ENCODE assay signal across 9 cellular contexts in the genomic region with DNA sequence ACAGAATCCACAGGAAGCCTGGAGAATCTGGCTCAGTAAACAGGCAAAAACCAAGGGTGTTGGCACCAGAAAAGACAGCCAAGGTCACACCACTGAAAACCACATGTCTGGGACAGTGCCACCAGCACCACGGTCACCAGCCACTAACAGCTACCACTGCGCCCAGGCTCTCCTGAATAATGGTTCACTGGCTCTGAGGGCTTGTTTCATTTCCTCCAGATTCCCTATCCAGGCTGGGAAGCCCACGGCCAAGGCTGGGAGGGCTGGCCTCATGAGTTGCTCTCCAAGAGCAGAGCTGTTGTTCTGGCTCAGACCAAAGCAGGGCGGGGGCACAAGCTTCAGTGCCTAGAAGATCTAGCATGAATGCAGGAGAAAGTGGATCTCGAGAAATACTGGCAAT. TPM values are rescaled to one million over a fixed set of nuclear protein-coding genes. Genes with fewer than 3 reads are reported as not detected.
DNase-seq lines count a peak whose midpoint lies in the region; ATAC-seq, FAIRE-seq and TF ChIP-seq lines count a peak whose summit lies in the region.
"Had no signal": no experiment of that assay in that cellular context is flagged by ENCODE, and none has a peak within 500 bp of the region (broad histone marks: within the 10 kb centered on the region; RNA-seq: fewer than 3 reads in every experiment).

No MANE protein-coding gene starts in this region.

- 3 to 4% methylated on average over 5 of the region's 5 CpGs for WGBS in GM23248 (ENCODE audit: low coverage in 1 of 2, low lambda C conversion rate in 2 of 2, missing lambda C conversion rate in 2 of 2), 2 experiments

- FAIRE-seq in RCC 7860 (lab: Jason Lieb, UNC): peak; percentile 71
- FAIRE-seq: TTC549 had no signal

- no peak overlapping the region for H3K9ac ChIP-seq in GM23248

- no peak for ATAC-seq in HG02870 (IDR thresholded peaks at IDR 0.05; ENCODE audit: unreplicated experiment)

- H4K20me1 ChIP-seq in GM23248 (ENCODE audit: insufficient read depth): no peaks in the 10 kb centered on the region

- DNase-seq in GM23248 (peak; percentile 67), RCC 7860 (ENCODE audit: low spot score) (peak; percentile 55), glutamatergic neuron (peak; percentile 37), retina (peak; percentile 36), T-helper 1 cell (no peak), NCI-H128 (lab: John Stamatoyannopoulos, UW; ENCODE audit: unreplicated experiment) (no peak)
- DNase-seq in stimulated activated naive CD4-positive, alpha-beta T cell treated with Interleukin-2 at 50 U/mL for 16 hours (lab: John Stamatoyannopoulos, UW): no peak

- no peaks in the 10 kb centered on the region for H3K79me2 ChIP-seq in GM23248 (ENCODE audit: insufficient read depth)

- peaks cover 53% of the 10 kb centered on the region for H3K4me1 Mint-ChIP-seq in glutamatergic neuron (ENCODE audit: low read depth, unreplicated experiment)

- peak overlapping the region; percentile 94 for H3K27ac Mint-ChIP-seq in glutamatergic neuron (ENCODE audit: unreplicated experiment)

- H3K4me3 ChIP-seq in GM23248: no peak overlapping the region

- H3K27me3 ChIP-seq in GM23248 (replicated peaks; ENCODE audit: insufficient read depth): no peaks in the 10 kb centered on the region

- no peak for TF ChIP-seq CTCF in glutamatergic neuron (IDR thresholded peaks at IDR 0.05; ENCODE audit: partially characterized antibody, unreplicated experiment)

- H2AFZ ChIP-seq in GM23248: no peak overlapping the region

- peaks cover 38% of the 10 kb centered on the region for H3F3A ChIP-seq in GM23248 (ENCODE audit: insufficient read depth)

- H3K4me1 ChIP-seq in GM23248 (ENCODE audit: insufficient read depth): peaks cover 47% of the 10 kb centered on the region

- no peaks in the 10 kb centered on the region for H3K9me2 ChIP-seq in GM23248 (ENCODE audit: insufficient read depth)

- H3K9me3 Mint-ChIP-seq in glutamatergic neuron (ENCODE audit: unreplicated experiment): peaks cover 7% of the 10 kb centered on the region

- H3K4me3 Mint-ChIP-seq in glutamatergic neuron (ENCODE audit: unreplicated experiment): peak overlapping the region; percentile 61

- peak overlapping the region; percentile 23 for H3K4me2 ChIP-seq in GM23248 (ENCODE audit: unreplicated experiment)

- in situ Hi-C loops in GM23248 (cut with MboI): no loop called here

- H3K36me3 ChIP-seq in GM23248 (ENCODE audit: low read depth): 0 out of 2 replicates have a peak, but pooled peaks cover 3% of the 10 kb centered on the region

- no peaks in the 10 kb centered on the region for H3K36me3 Mint-ChIP-seq in glutamatergic neuron (ENCODE audit: unreplicated experiment)

- no peaks in the 10 kb centered on the region for H3K9me3 ChIP-seq in GM23248 (ENCODE audit: low read depth)

- peaks cover 1% of the 10 kb centered on the region for H3K27me3 Mint-ChIP-seq in glutamatergic neuron (ENCODE audit: unreplicated experiment)

- H3K27ac ChIP-seq in GM23248: peak overlapping the region; percentile 5; the same call in 1 of the 2 replicates

RNA-seq across cellular contexts. Expression of gene PTGFRN, which starts 54.5 kb away (rescaled TPM):
- 25.7 and 27.6 TPM in 2 replicates for total RNA-seq in GM23248 (2014; rRNA removed; shearing (Covaris generic))
- 14.7 and 15.2 TPM in 2 replicates for polyA plus RNA-seq in GM23248 (2016; fragmentation: Nextera tagmentation; extraction: Ambion mirVana)
- 61.2 TPM for total RNA-seq in glutamatergic neuron (ENCODE audit: unreplicated experiment)

Comparison
In these comparisons a context has a peak if more than half of its experiments do, and no peak if none do; other contexts are left out.
1. DNase-seq: peak in GM23248 (single experiment), RCC 7860 (single experiment), glutamatergic neuron (single experiment) and retina (single experiment); none in T-helper 1 cell (0 of 5), stimulated activated naive CD4-positive, alpha-beta T cell treated with Interleukin-2 at 50 U/mL for 16 hours (single experiment) and NCI-H128 (single experiment).